In the genomic region with DNA sequence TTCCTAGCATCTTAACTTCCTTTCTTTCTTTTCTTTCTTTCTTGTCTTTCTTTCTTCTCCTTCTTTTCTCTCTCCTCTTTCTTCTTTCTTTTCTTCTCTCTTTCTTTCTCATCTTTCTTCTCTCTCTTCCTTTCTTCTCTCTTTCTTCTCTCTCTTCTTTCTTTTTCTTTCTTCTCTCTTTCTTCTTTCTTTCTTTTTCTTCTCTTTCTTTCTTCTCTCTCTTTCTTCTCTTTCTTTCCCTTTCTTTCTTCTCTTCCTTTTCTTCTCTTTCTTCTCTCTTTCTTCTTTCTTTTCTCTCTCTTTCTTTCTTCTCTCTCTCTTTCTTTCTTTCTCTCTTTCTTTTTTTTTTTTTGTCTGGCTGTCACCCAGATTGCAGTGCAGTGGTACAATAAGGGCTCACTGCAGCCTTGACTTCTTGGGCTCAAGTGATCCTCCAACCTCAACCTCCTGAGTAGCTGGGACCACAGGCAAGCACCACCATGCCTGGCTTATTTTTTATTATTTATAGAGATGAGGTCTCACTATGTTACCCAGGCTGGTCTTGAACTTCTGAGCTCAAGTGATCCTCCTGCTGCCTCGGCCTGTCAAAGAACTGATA, we compare ENCODE assay signal across 28 cellular contexts. TPM values are rescaled to one million over a fixed set of nuclear protein-coding genes. Genes with fewer than 3 reads are reported as not detected.
A peak's percentile ranks its signal among the peaks of the same experiment; 100 is the strongest.
DNase-seq lines count a peak whose midpoint lies in the region; ATAC-seq, FAIRE-seq and TF ChIP-seq lines count a peak whose summit lies in the region.
"Had no signal": no experiment of that assay in that cellular context is flagged by ENCODE, and none has a peak within 500 bp of the region (broad histone marks: within the 10 kb centered on the region; RNA-seq: fewer than 3 reads in every experiment).

No MANE protein-coding gene starts in this region.

- FAIRE-seq in H1 (lab: Jason Lieb, UNC) = no peak

- H3K27me3 ChIP-seq in HUES6 (ENCODE audit: control insufficient read depth, insufficient read depth, low read length) (no peaks in the 10 kb centered on the region), H1 (replicated peaks in 1 of 4; ENCODE audit: control insufficient read depth in 3 of 4, extremely low read depth in 1 of 4, insufficient read depth in 3 of 4, low read length in 3 of 4) (peaks cover 0 to 1% (median 0%) of the 10 kb centered on the region in 4 experiments; a peak in 1 of 7 replicates), smooth muscle cell (ENCODE audit: low read depth) (no peaks in the 10 kb centered on the region), neural progenitor cell (no peaks in the 10 kb centered on the region)
- H3K27me3 ChIP-seq: foreskin keratinocyte, tibial nerve had no signal

- TF ChIP-seq POLR2A in H1 (IDR thresholded peaks at IDR 0.05; ENCODE audit: control extremely low read depth in 1 of 2, low read depth in 2 of 2, low read length in 2 of 2) = no peak

- no peaks in the 10 kb centered on the region for H3K36me3 Mint-ChIP-seq in activated CD8-positive, alpha-beta memory T cell treated with anti-CD3 and anti-CD28 coated beads, Interleukin-2, amount 10 ng/mL, durations not matched to agents 7 days and 5 days
- peaks cover 2% of the 10 kb centered on the region for H3K36me3 Mint-ChIP-seq in neural progenitor cell
- H3K36me3 Mint-ChIP-seq: CD4-positive, alpha-beta memory T cell; naive B cell had no signal

- H3K56ac ChIP-seq in H1 (replicated peaks; ENCODE audit: insufficient read length, low read depth, low read length) = no peak overlapping the region

- H2BK5ac ChIP-seq in H1 (ENCODE audit: low read depth, low read length) = no peak overlapping the region

- TF ChIP-seq RAD21 in H1 (IDR thresholded peaks at IDR 0.05 in 1 of 2, conservative IDR thresholded peaks at IDR 0.05 in 1 of 2; ENCODE audit: low read depth in 2 of 2, low read length in 2 of 2) = no peak

- H3K4me3 ChIP-seq in HUES6 (ENCODE audit: low read depth, low read length) (peak overlapping the region; percentile 55), H1 (ENCODE audit: extremely low read depth in 1 of 4, insufficient read depth in 2 of 4, low read depth in 3 of 4, low read length in 4 of 4) (peak overlapping the region in 2 of 4 experiments; percentile 13 to 26; a peak in 2 of 8 replicates), smooth muscle cell (no peak overlapping the region), neural progenitor cell (no peak overlapping the region)
- H3K4me3 ChIP-seq: tibial nerve had no signal

- TF ChIP-seq CTCF in H1 (IDR thresholded peaks at IDR 0.05; ENCODE audit: control extremely low read depth in 1 of 3, insufficient read depth in 1 of 3, low read depth in 1 of 3, low read length in 3 of 3) (no peak), smooth muscle cell (IDR thresholded peaks at IDR 0.05; ENCODE audit: borderline replicate concordance, insufficient read depth, poor library complexity, severe bottlenecking) (no peak), neural progenitor cell (IDR thresholded peaks at IDR 0.05) (no peak)

- 0 out of 2 replicates have a peak overlapping the region, but pooled peaks have one; percentile 75 for H2BK12ac ChIP-seq in H1 (ENCODE audit: low read depth, low read length)

- H3K4me1 ChIP-seq in HUES6 (ENCODE audit: control insufficient read depth, insufficient read depth, low read length) (no peaks in the 10 kb centered on the region), H1 (replicated peaks in 1 of 4; ENCODE audit: control insufficient read depth in 3 of 4, insufficient read depth in 4 of 4, low read length in 3 of 4) (no peaks in the 10 kb centered on the region), smooth muscle cell (ENCODE audit: low read depth) (no peaks in the 10 kb centered on the region), neural progenitor cell (peaks cover 3% of the 10 kb centered on the region)
- H3K4me1 ChIP-seq: foreskin keratinocyte, tibial nerve had no signal

- CTCF ChIA-PET in activated CD8-positive, alpha-beta memory T cell treated with anti-CD3 and anti-CD28 coated beads, Interleukin-2, amount 10 ng/mL, durations not matched to agents 7 days and 5 days (lab: Charles Lee) = interaction anchor here (0.6 kb wide), 1 partner anchor 29 kb away, joined by 5 read pairs; no protein-coding TSS in a partner anchor
- CTCF ChIA-PET in H1 (lab: Charles Lee; ENCODE audit: partially characterized antibody) = interaction anchor here (0.6 kb wide), 1 partner anchor 64 kb away, joined by 3 read pairs; no protein-coding TSS in a partner anchor

- H3K27ac ChIP-seq in HUES6 (ENCODE audit: low read depth, low read length) (no peak overlapping the region), H1 (ENCODE audit: low read depth, low read length) (no peak overlapping the region), smooth muscle cell (ENCODE audit: low read depth) (no peak overlapping the region), neural progenitor cell (no peak overlapping the region)
- H3K27ac ChIP-seq: foreskin keratinocyte, tibial nerve, WERI-Rb-1 had no signal

- H3K4me2 ChIP-seq in H1 (ENCODE audit: insufficient read depth in 1 of 2, low read depth in 2 of 2, low read length in 2 of 2) = no peak overlapping the region; a peak in 1 of 4 replicates
- H3K4me2 ChIP-seq in smooth muscle cell = no peak overlapping the region
- no peak overlapping the region for H3K4me2 ChIP-seq in neural progenitor cell

- H2AFZ ChIP-seq in H1 (ENCODE audit: low read length) (no peak overlapping the region), smooth muscle cell (ENCODE audit: low read depth) (peak overlapping the region; percentile 30), neural progenitor cell (replicated peaks) (no peak overlapping the region)

- H3K27me3 Mint-ChIP-seq in activated CD8-positive, alpha-beta memory T cell treated with anti-CD3 and anti-CD28 coated beads, Interleukin-2, amount 10 ng/mL, durations not matched to agents 7 days and 5 days = peaks cover 8% of the 10 kb centered on the region
- H3K27me3 Mint-ChIP-seq in neural progenitor cell (ENCODE audit: insufficient read depth, low read depth) = no peaks in the 10 kb centered on the region
- H3K27me3 Mint-ChIP-seq: IgD-negative memory B cell had no signal

- no peak overlapping the region for H2BK120ac ChIP-seq in H1 (replicated peaks; ENCODE audit: low read depth, low read length)

- H3K23ac ChIP-seq in H1 (ENCODE audit: insufficient read length) = no peak overlapping the region

- H4K20me1 ChIP-seq in H1 (replicated peaks in 1 of 2; ENCODE audit: control insufficient read depth in 1 of 2, insufficient read depth in 2 of 2, low read length in 2 of 2) (no peaks in the 10 kb centered on the region), smooth muscle cell (ENCODE audit: low read depth) (no peaks in the 10 kb centered on the region), neural progenitor cell (ENCODE audit: low read depth) (no peaks in the 10 kb centered on the region)

- WGBS in H1 (ENCODE audit: extremely low coverage in 1 of 2, insufficient coverage in 1 of 2, insufficient read length in 1 of 2, insufficient replicate concordance in 2 of 2, low coverage in 1 of 2, low lambda C conversion rate in 2 of 2, missing lambda C conversion rate in 1 of 2), 2 experiments = 64% methylated on average over 1 of the region's 1 CpG; no CpG with 5 or more reads in 1 of the 2 experiments
- 73% methylated on average over 1 of the region's 1 CpG for WGBS in smooth muscle cell (ENCODE audit: low lambda C conversion rate)

- H3K79me1 ChIP-seq in H1 (ENCODE audit: low read depth, low read length) = no peaks in the 10 kb centered on the region

- H4K8ac ChIP-seq in H1 (ENCODE audit: extremely low read depth, insufficient read depth, low read length) = no peak overlapping the region

- DNase-seq in activated CD8-positive, alpha-beta memory T cell treated with anti-CD3 and anti-CD28 coated beads, Interleukin-2, amount 10 ng/mL, durations not matched to agents 7 days and 5 days = no peak
- DNase-seq in activated CD8-positive, alpha-beta memory T cell treated with anti-CD3 and anti-CD28 coated beads, Interleukin-2, amount 50 U/mL, for 4 hours = no peak
- DNase-seq in H1 (ENCODE audit: low read depth in 1 of 2, low spot score in 2 of 2) (no peak), smooth muscle cell (lab: John Stamatoyannopoulos, UW; ENCODE audit: unreplicated experiment) (no peak), Ammon's horn (ENCODE audit: low spot score) (no peak), neural progenitor cell (ENCODE audit: low spot score) (no peak)
- DNase-seq: activated CD4-positive, alpha-beta T cell treated with anti-CD3 and anti-CD28 coated beads, Interleukin-2, amount 50 U/mL, for 48 hours; activated naive CD4-positive, alpha-beta T cell treated with anti-CD3 and anti-CD28 coated beads, Interleukin-2, amount 50 U/mL, for 16 hours; activated T-cell treated with anti-CD3 and anti-CD28 coated beads, Interleukin-2, amount 50 U/mL, for 1 hour; aorta; caudate nucleus; CD4-positive, alpha-beta memory T cell; foreskin keratinocyte; mesenchymal stem cell; MM.1S; naive B cell; NCI-H2227 treated with DMSO at 0.1 percent for 48 hours; stimulated activated CD4-positive, alpha-beta T cell treated with anti-CD3 and anti-CD28 coated beads, Interleukin-1b, Interleukin-23, amount 100 ng/mL, for 48 hours; stimulated activated naive CD4-positive, alpha-beta T cell treated with Interleukin-2 at 50 U/mL for 16 hours; WERI-Rb-1 had no signal

- H3K18ac ChIP-seq in H1 (ENCODE audit: extremely low read depth, low read length) = no peak overlapping the region

- peak overlapping the region; percentile 1 for H3K4me3 Mint-ChIP-seq in activated CD8-positive, alpha-beta memory T cell treated with anti-CD3 and anti-CD28 coated beads, Interleukin-2, amount 10 ng/mL, durations not matched to agents 7 days and 5 days
- H3K4me3 Mint-ChIP-seq in neural progenitor cell = no peak overlapping the region
- H3K4me3 Mint-ChIP-seq: naive B cell had no signal

- H3K79me2 ChIP-seq in H1 (ENCODE audit: control insufficient read depth in 1 of 2, insufficient read depth in 2 of 2, low read length in 2 of 2) (no peaks in the 10 kb centered on the region), smooth muscle cell (ENCODE audit: low read depth) (no peaks in the 10 kb centered on the region), neural progenitor cell (ENCODE audit: low read depth) (no peaks in the 10 kb centered on the region)

- no peaks in the 10 kb centered on the region for H3K9me3 ChIP-seq in HUES6 (ENCODE audit: control insufficient read depth, insufficient read depth, low read depth, low read length)
- H3K9me3 ChIP-seq in H1 (ENCODE audit: insufficient read depth in 2 of 2, low read depth in 1 of 2, low read length in 1 of 2) = no peaks in the 10 kb centered on the region
- H3K9me3 ChIP-seq in smooth muscle cell (replicated peaks; ENCODE audit: low read depth) = no peaks in the 10 kb centered on the region
- H3K9me3 ChIP-seq in neural progenitor cell (ENCODE audit: low read depth) = no peaks in the 10 kb centered on the region
- H3K9me3 ChIP-seq: tibial nerve had no signal

- no peak overlapping the region for H4K5ac ChIP-seq in H1 (ENCODE audit: insufficient read length, low read depth, low read length)

- no peak overlapping the region for H3K4ac ChIP-seq in H1 (replicated peaks; ENCODE audit: insufficient read length, low read depth, low read length)

- H3K4me1 Mint-ChIP-seq in activated CD8-positive, alpha-beta memory T cell treated with anti-CD3 and anti-CD28 coated beads, Interleukin-2, amount 10 ng/mL, durations not matched to agents 7 days and 5 days = peaks cover 17% of the 10 kb centered on the region
- peaks cover 2% of the 10 kb centered on the region for H3K4me1 Mint-ChIP-seq in neural progenitor cell
- H3K4me1 Mint-ChIP-seq: CD4-positive, alpha-beta memory T cell; IgD-negative memory B cell; naive B cell had no signal

- H3K36me3 ChIP-seq in HUES6 (ENCODE audit: control insufficient read depth, insufficient read depth, low read length) (no peaks in the 10 kb centered on the region), H1 (ENCODE audit: control insufficient read depth in 2 of 4, insufficient read depth in 4 of 4, low read length in 3 of 4) (no peaks in the 10 kb centered on the region), smooth muscle cell (ENCODE audit: low read depth) (no peaks in the 10 kb centered on the region), neural progenitor cell (no peaks in the 10 kb centered on the region)
- H3K36me3 ChIP-seq: tibial nerve, WERI-Rb-1 had no signal

- H3K14ac ChIP-seq in H1 (ENCODE audit: insufficient read length) = no peak overlapping the region

- H2BK15ac ChIP-seq in H1 (ENCODE audit: low read length) = no peak overlapping the region

- no peaks in the 10 kb centered on the region for H3K9me3 Mint-ChIP-seq in activated CD8-positive, alpha-beta memory T cell treated with anti-CD3 and anti-CD28 coated beads, Interleukin-2, amount 10 ng/mL, durations not matched to agents 7 days and 5 days (ENCODE audit: low read depth)
- H3K9me3 Mint-ChIP-seq in neural progenitor cell = peaks cover 2% of the 10 kb centered on the region
- H3K9me3 Mint-ChIP-seq: CD4-positive, alpha-beta memory T cell; IgD-negative memory B cell; naive B cell had no signal

- no peak overlapping the region for H2BK20ac ChIP-seq in H1 (ENCODE audit: low read length)

- no peak overlapping the region for H2AK5ac ChIP-seq in H1 (ENCODE audit: low read depth, low read length)

- H3K23me2 ChIP-seq in H1 (ENCODE audit: low read depth, low read length) = no peaks in the 10 kb centered on the region

- H4K91ac ChIP-seq in H1 (replicated peaks; ENCODE audit: insufficient read length, low read length) = no peak overlapping the region

- H3K9ac ChIP-seq in HUES6 (ENCODE audit: low read length) = no peak overlapping the region
- H3K9ac ChIP-seq in H1 (replicated peaks in 1 of 4; ENCODE audit: extremely low read depth in 1 of 4, low read depth in 3 of 4, low read length in 3 of 4) = no peak overlapping the region
- H3K9ac ChIP-seq in smooth muscle cell (ENCODE audit: low read depth) = no peak overlapping the region
- H3K9ac ChIP-seq in neural progenitor cell = no peak overlapping the region

- no peak for TF ChIP-seq EP300 in H1 (IDR thresholded peaks at IDR 0.05; ENCODE audit: borderline replicate concordance in 1 of 2, low read depth in 2 of 2, low read length in 2 of 2)

- ATAC-seq in activated CD8-positive, alpha-beta memory T cell treated with anti-CD3 and anti-CD28 coated beads, Interleukin-2, amount 10 ng/mL, durations not matched to agents 7 days and 5 days = no peak
- ATAC-seq in HG02973 (IDR thresholded peaks at IDR 0.05; ENCODE audit: unreplicated experiment) = no peak
- ATAC-seq: foreskin keratinocyte had no signal

- H3F3A ChIP-seq in smooth muscle cell (ENCODE audit: low read depth) (no peaks in the 10 kb centered on the region), neural progenitor cell (ENCODE audit: low read depth) (no peaks in the 10 kb centered on the region)

- POLR2A ChIA-PET in H1 (lab: Charles Lee; ENCODE audit: partially characterized antibody) = no interaction called here

- no peak overlapping the region for H3K27ac Mint-ChIP-seq in activated CD8-positive, alpha-beta memory T cell treated with anti-CD3 and anti-CD28 coated beads, Interleukin-2, amount 10 ng/mL, durations not matched to agents 7 days and 5 days
- H3K27ac Mint-ChIP-seq in neural progenitor cell = no peak overlapping the region
- H3K27ac Mint-ChIP-seq: CD4-positive, alpha-beta memory T cell; IgD-negative memory B cell; naive B cell had no signal

RNA-seq across cellular contexts. Expression of gene NMU, which starts 17.5 kb away (rescaled TPM):
- not detected for total RNA-seq in activated CD8-positive, alpha-beta memory T cell treated with anti-CD3 and anti-CD28 coated beads, Interleukin-2, amount 10 ng/mL, durations not matched to agents 7 days and 5 days
- 30.5 and 31.8 TPM in 2 replicates for total RNA-seq in H1 (2021; fragmentation: NEBNext Ultra II Directional; extraction: Animal tissue kit (Norgen Biotek cat#: 25700))
- polyA plus RNA-seq in H1 (2011; rRNA removed) (40.9 and 50.4 TPM in 2 replicates), smooth muscle cell (not detected in 2 replicates)
- polyA plus RNA-seq in H1 (2011; cell fraction: cytosol; rRNA removed) = 44.8 TPM
- polyA plus RNA-seq in H1 (2011; cell fraction: nucleus; rRNA removed) = 12.8 TPM
- 33.5 to 41.0 TPM (median 34.4 TPM) in 4 replicates for polyA plus RNA-seq in H1 (2012, experiment 1 of 2)
- 35.0 TPM for polyA plus RNA-seq in H1 (2012, experiment 2 of 2)
- 36.3 TPM for polyA plus RNA-seq in H1 (2013, experiment 1 of 2)
- polyA plus RNA-seq in H1 (2013, experiment 2 of 2) = 44.5 TPM
- 6.1 and 8.9 TPM in 2 replicates for polyA minus RNA-seq in H1 (2011; rRNA and poly(A)+ RNA removed)
- 11.4 TPM for polyA minus RNA-seq in H1 (2011; cell fraction: cytosol; rRNA and poly(A)+ RNA removed)
- 9.8 TPM for polyA minus RNA-seq in H1 (2011; cell fraction: nucleus; rRNA and poly(A)+ RNA removed)
- total RNA-seq in smooth muscle cell (not detected in 2 replicates), neural progenitor cell (ENCODE audit: low replicate concordance) (1.8 and 3.8 TPM in 2 replicates)
- total RNA-seq: aorta; CD4-positive, alpha-beta memory T cell; posterior vena cava; SK-MEL-5 had no signal
- polyA plus RNA-seq: AG04450, aorta had no signal

RNA-seq across cellular contexts. Expression of gene PDCL2, which starts 26.6 kb away (rescaled TPM):
- total RNA-seq in activated CD8-positive, alpha-beta memory T cell treated with anti-CD3 and anti-CD28 coated beads, Interleukin-2, amount 10 ng/mL, durations not matched to agents 7 days and 5 days = not detected
- not detected in 2 replicates for total RNA-seq in H1 (2021; fragmentation: NEBNext Ultra II Directional; extraction: Animal tissue kit (Norgen Biotek cat#: 25700))
- polyA plus RNA-seq in H1 (2011; rRNA removed) (not detected in 2 replicates), smooth muscle cell (not detected in 2 replicates)
- not detected for polyA plus RNA-seq in H1 (2011; cell fraction: cytosol; rRNA removed)
- not detected for polyA plus RNA-seq in H1 (2011; cell fraction: nucleus; rRNA removed)
- polyA plus RNA-seq in H1 (2012, experiment 1 of 2) = not detected in 4 replicates
- not detected for polyA plus RNA-seq in H1 (2012, experiment 2 of 2)
- polyA plus RNA-seq in H1 (2013, experiment 1 of 2) = 0.06 TPM
- 0.06 TPM for polyA plus RNA-seq in H1 (2013, experiment 2 of 2)
- polyA minus RNA-seq in H1 (2011; rRNA and poly(A)+ RNA removed) = not detected in 2 replicates
- polyA minus RNA-seq in H1 (2011; cell fraction: cytosol; rRNA and poly(A)+ RNA removed) = not detected
- polyA minus RNA-seq in H1 (2011; cell fraction: nucleus; rRNA and poly(A)+ RNA removed) = not detected
- total RNA-seq in smooth muscle cell (not detected in 2 replicates), neural progenitor cell (ENCODE audit: low replicate concordance) (not detected in 2 replicates)
- total RNA-seq: aorta; CD4-positive, alpha-beta memory T cell; epithelial cell of proximal tubule; foreskin keratinocyte; posterior vena cava; SK-MEL-5; tibial nerve had no signal
- polyA plus RNA-seq: AG04450; aorta; CD4-positive, alpha-beta memory T cell; foreskin keratinocyte; IgD-negative memory B cell had no signal
